In genomic region chr4:99395595-99396364, GRCh38 we compare ENCODE assay signal across 14 cellular contexts. TPM values are rescaled to one million over a fixed set of nuclear protein-coding genes. Genes with fewer than 3 reads are reported as not detected.
DNase-seq lines count a peak whose midpoint lies in the region; ATAC-seq and TF ChIP-seq lines count a peak whose summit lies in the region.
"Had no signal": no experiment of that assay in that cellular context is flagged by ENCODE, and none has a peak within 500 bp of the region (broad histone marks: within the 10 kb centered on the region; RNA-seq: fewer than 3 reads in every experiment).

No MANE protein-coding gene starts in this region.

- no peak overlapping the region for H3K27ac Mint-ChIP-seq in activated CD8-positive, alpha-beta T cell treated with anti-CD3 and anti-CD28 coated beads for 36 hours

- no peaks in the 10 kb centered on the region for H3K79me2 ChIP-seq in PC-9 (ENCODE audit: low read depth)

- TF ChIP-seq CTCF in PC-9 (conservative IDR thresholded peaks at IDR 0.05) (no peak), fibroblast of pulmonary artery (IDR thresholded peaks at IDR 0.05; ENCODE audit: low read length, missing control alignments) (no peak)
- TF ChIP-seq CTCF in activated CD8-positive, alpha-beta T cell treated with anti-CD3 and anti-CD28 coated beads for 36 hours (IDR thresholded peaks at IDR 0.05): no peak

- peaks cover 3% of the 10 kb centered on the region for H3K27me3 Mint-ChIP-seq in activated CD8-positive, alpha-beta T cell treated with anti-CD3 and anti-CD28 coated beads for 36 hours

- H3F3A ChIP-seq in PC-9 (ENCODE audit: insufficient read depth, low read depth): no peaks in the 10 kb centered on the region

- H3K27me3 ChIP-seq in PC-9 (ENCODE audit: insufficient read depth, low read depth): no peaks in the 10 kb centered on the region
- H3K27me3 ChIP-seq: dorsolateral prefrontal cortex, MG63 had no signal

- CTCF ChIA-PET in PC-9 (lab: Charles Lee): no interaction called here
- CTCF ChIA-PET in activated CD8-positive, alpha-beta T cell treated with anti-CD3 and anti-CD28 coated beads for 36 hours (lab: Charles Lee): interaction anchor here (0.6 to 1.4 kb wide), 2 partner anchors 9 to 259 kb away, joined by 3 to 5 read pairs; no protein-coding TSS in a partner anchor

- H3K36me3 Mint-ChIP-seq in activated CD8-positive, alpha-beta T cell treated with anti-CD3 and anti-CD28 coated beads for 36 hours (ENCODE audit: low read depth): no peaks in the 10 kb centered on the region

- ATAC-seq in sciatic nerve (peak; percentile 67), HG02763 (IDR thresholded peaks at IDR 0.05; ENCODE audit: unreplicated experiment) (no peak), GM19023 (IDR thresholded peaks at IDR 0.05; ENCODE audit: unreplicated experiment) (no peak)
- ATAC-seq in activated CD8-positive, alpha-beta T cell treated with anti-CD3 and anti-CD28 coated beads for 36 hours: no peak

- DNase-seq in EH (ENCODE audit: low read depth) (peak; percentile 83), PC-9 (no peak), fibroblast of pulmonary artery (ENCODE audit: low read depth) (peak; percentile 36), sciatic nerve (ENCODE audit: low spot score) (no peak), NCI-H1436 treated with DMSO at 0.1 percent for 48 hours (lab: John Stamatoyannopoulos, UW) (no peak)
- DNase-seq in activated CD8-positive, alpha-beta T cell treated with anti-CD3 and anti-CD28 coated beads for 36 hours: no peak
- DNase-seq: activated CD4-positive, alpha-beta T cell treated with anti-CD3 and anti-CD28 coated beads for 1 hour; dorsolateral prefrontal cortex; MG63; midbrain; NCI-H524 treated with DMSO at 0.1 percent for 48 hours had no signal

- H3K9me3 ChIP-seq in PC-9 (ENCODE audit: insufficient read depth, low read depth): no peaks in the 10 kb centered on the region
- H3K9me3 ChIP-seq: MG63 had no signal

- H4K20me1 ChIP-seq in PC-9 (ENCODE audit: insufficient read depth): no peaks in the 10 kb centered on the region

- H3K9me2 ChIP-seq in PC-9 (ENCODE audit: insufficient read depth): no peaks in the 10 kb centered on the region

- no peaks in the 10 kb centered on the region for H3K9me3 Mint-ChIP-seq in activated CD8-positive, alpha-beta T cell treated with anti-CD3 and anti-CD28 coated beads for 36 hours

- H3K27ac ChIP-seq in PC-9: no peak overlapping the region
- H3K27ac ChIP-seq: SK-N-MC had no signal

- H3K4me2 ChIP-seq in PC-9: no peak overlapping the region

- H3K4me3 Mint-ChIP-seq in activated CD8-positive, alpha-beta T cell treated with anti-CD3 and anti-CD28 coated beads for 36 hours: no peak overlapping the region

- intact Hi-C loops in PC-9 (cut with micrococcal nuclease; ENCODE audit: unreplicated experiment) (no loop called here), sciatic nerve (cut with DNase I) (no loop called here)
- intact Hi-C loops in activated CD8-positive, alpha-beta T cell treated with anti-CD3 and anti-CD28 coated beads for 36 hours (cut with micrococcal nuclease): no loop called here

- H3K4me1 Mint-ChIP-seq in activated CD8-positive, alpha-beta T cell treated with anti-CD3 and anti-CD28 coated beads for 36 hours (ENCODE audit: low read depth): no peaks in the 10 kb centered on the region

- POLR2A ChIA-PET in PC-9 (lab: Charles Lee; ENCODE audit: unreplicated experiment): no interaction called here
- POLR2A ChIA-PET in activated CD8-positive, alpha-beta T cell treated with anti-CD3 and anti-CD28 coated beads for 36 hours (lab: Charles Lee): no interaction called here

- BruUV-seq in PC-9 (replicated peaks; lab: Mats Ljungman, UMichigan): no TSS peak

- H3K4me3 ChIP-seq in PC-9 (no peak overlapping the region), fibroblast of pulmonary artery (replicated peaks; ENCODE audit: low read depth, low read length) (no peak overlapping the region)
- H3K4me3 ChIP-seq: dorsolateral prefrontal cortex, MG63, SK-N-MC had no signal

- no peaks in the 10 kb centered on the region for H3K36me3 ChIP-seq in PC-9 (ENCODE audit: low read depth)
- H3K36me3 ChIP-seq: MG63 had no signal

- peak overlapping the region; percentile 6; the same call in 1 of the 2 replicates for H2AFZ ChIP-seq in PC-9

- 0 out of 2 replicates have a peak, but pooled peaks cover 12% of the 10 kb centered on the region for H3K4me1 ChIP-seq in PC-9 (replicated peaks; ENCODE audit: insufficient read depth)

RNA-seq across cellular contexts. Expression of gene ADH7, which starts 39.4 kb away (rescaled TPM):
- total RNA-seq in PC-9 (2021) (not detected in 2 replicates), sciatic nerve (not detected)
- not detected for total RNA-seq in activated CD8-positive, alpha-beta T cell treated with anti-CD3 and anti-CD28 coated beads for 36 hours
- total RNA-seq: dorsolateral prefrontal cortex had no signal

RNA-seq across cellular contexts. Expression of gene ADH1C, which starts 43.2 kb away (rescaled TPM):
- total RNA-seq in PC-9 (2021) (0.50 and 0.63 TPM in 2 replicates), sciatic nerve (75.2 TPM)
- not detected for total RNA-seq in activated CD8-positive, alpha-beta T cell treated with anti-CD3 and anti-CD28 coated beads for 36 hours

Comparison
In these comparisons a context has a peak if more than half of its experiments do, and no peak if none do; other contexts are left out.
1. DNase-seq: peak in EH (single experiment) and fibroblast of pulmonary artery (single experiment); none in PC-9 (0 of 2), sciatic nerve (single experiment), activated CD8-positive, alpha-beta T cell treated with anti-CD3 and anti-CD28 coated beads for 36 hours (single experiment) and NCI-H1436 treated with DMSO at 0.1 percent for 48 hours (single experiment).
2. RNA of gene ADH1C, which starts 43.2 kb away (total RNA-seq): 75.2 TPM in sciatic nerve (single experiment); 0.50 to 0.63 TPM in PC-9 and not detected in activated CD8-positive, alpha-beta T cell treated with anti-CD3 and anti-CD28 coated beads for 36 hours; every median in the first group is over 10 times any median in the second.